ENCODE assay signal across 21 cellular contexts in the genomic region with DNA sequence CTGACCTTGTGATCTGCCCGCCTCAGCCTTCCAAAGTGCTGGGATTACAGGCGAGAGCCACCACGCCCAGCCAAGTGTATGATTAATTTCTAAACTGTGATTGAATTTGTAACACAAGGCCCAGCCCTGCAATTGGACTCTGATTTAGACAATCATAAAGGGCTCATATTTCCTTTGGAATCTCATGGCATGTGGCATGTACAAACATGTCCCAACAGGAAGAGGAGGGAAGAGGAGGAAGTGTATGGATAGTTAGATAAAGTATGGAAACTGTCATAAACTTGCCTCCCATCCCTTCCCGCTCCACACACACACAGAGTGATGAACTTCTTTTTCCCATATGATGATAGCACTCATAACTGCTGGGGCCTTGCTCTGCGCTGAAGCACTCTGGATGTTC. TPM values are rescaled to one million over a fixed set of nuclear protein-coding genes. Genes with fewer than 3 reads are reported as not detected.
DNase-seq lines count a peak whose midpoint lies in the region; ATAC-seq, FAIRE-seq and TF ChIP-seq lines count a peak whose summit lies in the region.
"Had no signal": no experiment of that assay in that cellular context is flagged by ENCODE, and none has a peak within 500 bp of the region (broad histone marks: within the 10 kb centered on the region; RNA-seq: fewer than 3 reads in every experiment).

No MANE protein-coding gene starts in this region.

- H2BK12ac ChIP-seq in H1 (ENCODE audit: low read depth, low read length), result no peak overlapping the region

- no peaks in the 10 kb centered on the region for H3K79me2 ChIP-seq in H1 (ENCODE audit: control insufficient read depth in 1 of 2, insufficient read depth in 2 of 2, low read length in 2 of 2)
- no peaks in the 10 kb centered on the region for H3K79me2 ChIP-seq in OCI-LY7 (ENCODE audit: insufficient read depth, low read depth, low read length)

- DNase-seq in MCF 10A (ENCODE audit: unreplicated experiment), result peak; percentile 67
- no peak for DNase-seq in breast epithelium (ENCODE audit: low spot score in 2 of 2)
- DNase-seq in H1 (ENCODE audit: low read depth in 1 of 2, low spot score in 2 of 2), result no peak
- DNase-seq in left lobe of liver (ENCODE audit: low spot score), result no peak
- DNase-seq in upper lobe of right lung, result no peak
- DNase-seq in NAMALWA (ENCODE audit: low spot score), result no peak
- DNase-seq in Peyer's patch, result no peak
- DNase-seq in OCI-LY7 (ENCODE audit: low spot score), result no peak
- DNase-seq: activated CD4-positive, alpha-beta T cell treated with anti-CD3 and anti-CD28 coated beads, Interleukin-2, amount 10 ng/mL, durations not matched to agents 7 days and 5 days; activated naive CD4-positive, alpha-beta T cell; C1 segment of cervical spinal cord; HCEC 1CT; NCI-H1694; NK-92 treated with Interleukin-12 subunit alpha and Interleukin-12 subunit beta, amount 100 ng/mL, for 24 hours; stimulated activated CD4-positive, alpha-beta T cell treated with anti-CD3 and anti-CD28 coated beads, Interleukin-15, amount 100 ng/mL, for 24 hours; stimulated activated naive CD4-positive, alpha-beta T cell; tibial artery had no signal

- no peaks in the 10 kb centered on the region for H3K79me1 ChIP-seq in H1 (ENCODE audit: low read depth, low read length)

- no peaks in the 10 kb centered on the region for H3K27me3 ChIP-seq in breast epithelium
- no peaks in the 10 kb centered on the region for H3K27me3 ChIP-seq in H1 (replicated peaks in 1 of 4; ENCODE audit: control insufficient read depth in 3 of 4, extremely low read depth in 1 of 4, insufficient read depth in 3 of 4, low read length in 3 of 4)
- no peaks in the 10 kb centered on the region for H3K27me3 ChIP-seq in upper lobe of right lung
- no peaks in the 10 kb centered on the region for H3K27me3 ChIP-seq in Peyer's patch
- H3K27me3 ChIP-seq: tibial artery had no signal

- peak overlapping the region; percentile 15; the same call in 1 of the 2 replicates for H2BK5ac ChIP-seq in H1 (ENCODE audit: low read depth, low read length)

- POLR2A ChIA-PET in MCF 10A (lab: Yijun Ruan, JAX), result interaction anchor here (1.1 kb wide), 1 partner anchor 29 kb away, joined by 3 read pairs; no protein-coding TSS in a partner anchor
- POLR2A ChIA-PET in H1 (lab: Charles Lee; ENCODE audit: partially characterized antibody), result no interaction called here
- POLR2A ChIA-PET in OCI-LY7 (lab: Charles Lee), result interaction anchor here (0.6 kb wide), 1 partner anchor 138 kb away, joined by 3 read pairs; no protein-coding TSS in a partner anchor

- H3K9ac ChIP-seq in H1 (replicated peaks in 1 of 4; ENCODE audit: extremely low read depth in 1 of 4, low read depth in 3 of 4, low read length in 3 of 4), result no peak overlapping the region

- H4K20me1 ChIP-seq in H1 (replicated peaks in 1 of 2; ENCODE audit: control insufficient read depth in 1 of 2, insufficient read depth in 2 of 2, low read length in 2 of 2), result no peaks in the 10 kb centered on the region
- no peaks in the 10 kb centered on the region for H4K20me1 ChIP-seq in OCI-LY7 (ENCODE audit: insufficient read depth, low read length)

- H3K14ac ChIP-seq in H1 (ENCODE audit: insufficient read length), result no peak overlapping the region

- no peak for TF ChIP-seq EP300 in H1 (IDR thresholded peaks at IDR 0.05; ENCODE audit: borderline replicate concordance in 1 of 2, low read depth in 2 of 2, low read length in 2 of 2)

- H2AFZ ChIP-seq in H1 (ENCODE audit: low read length), result no peak overlapping the region
- no peak overlapping the region for H2AFZ ChIP-seq in OCI-LY7 (ENCODE audit: low read length)

- FAIRE-seq in H1 (lab: Jason Lieb, UNC), result no peak
- FAIRE-seq: A204.1, G401.6 had no signal

- no peak overlapping the region for H4K5ac ChIP-seq in H1 (ENCODE audit: insufficient read length, low read depth, low read length)

- ATAC-seq in left lobe of liver, result peak; percentile 34
- peak; percentile 48 for ATAC-seq in upper lobe of right lung

- H3K23me2 ChIP-seq in H1 (ENCODE audit: low read depth, low read length), result no peaks in the 10 kb centered on the region

- H3K36me3 ChIP-seq in breast epithelium, result no peaks in the 10 kb centered on the region
- H3K36me3 ChIP-seq in H1 (ENCODE audit: control insufficient read depth in 2 of 4, insufficient read depth in 4 of 4, low read length in 3 of 4), result no peaks in the 10 kb centered on the region
- H3K36me3 ChIP-seq in upper lobe of right lung, result no peaks in the 10 kb centered on the region
- H3K36me3 ChIP-seq in Peyer's patch, result no peaks in the 10 kb centered on the region
- no peaks in the 10 kb centered on the region for H3K36me3 ChIP-seq in OCI-LY7 (ENCODE audit: insufficient read depth, low read length)
- H3K36me3 ChIP-seq: tibial artery had no signal

- peak overlapping the region; percentile 6 for H2BK120ac ChIP-seq in H1 (replicated peaks; ENCODE audit: low read depth, low read length)

- no peak overlapping the region for H3K23ac ChIP-seq in H1 (ENCODE audit: insufficient read length)

- no peak for TF ChIP-seq RAD21 in H1 (IDR thresholded peaks at IDR 0.05 in 1 of 2, conservative IDR thresholded peaks at IDR 0.05 in 1 of 2; ENCODE audit: low read depth in 2 of 2, low read length in 2 of 2)

- H2BK20ac ChIP-seq in H1 (ENCODE audit: low read length), result no peak overlapping the region

- no peak overlapping the region for H3K18ac ChIP-seq in H1 (ENCODE audit: extremely low read depth, low read length)

- no peak overlapping the region for H4K8ac ChIP-seq in H1 (ENCODE audit: extremely low read depth, insufficient read depth, low read length)

- H3K4ac ChIP-seq in H1 (replicated peaks; ENCODE audit: insufficient read length, low read depth, low read length), result no peak overlapping the region

- CTCF ChIA-PET in MCF 10A (lab: Yijun Ruan, JAX), result no interaction called here
- CTCF ChIA-PET in H1 (lab: Charles Lee; ENCODE audit: partially characterized antibody), result no interaction called here
- CTCF ChIA-PET in OCI-LY7 (lab: Charles Lee; ENCODE audit: unreplicated experiment), result no interaction called here

- H3K4me3 Mint-ChIP-seq in MCF 10A (ENCODE audit: unreplicated experiment), result no peak overlapping the region
- H3K4me3 Mint-ChIP-seq: activated CD4-positive, alpha-beta T cell treated with anti-CD3 and anti-CD28 coated beads, Interleukin-2, amount 10 ng/mL, durations not matched to agents 7 days and 5 days; memory B cell; neural crest cell had no signal

- peaks cover 15% of the 10 kb centered on the region for H3K4me1 Mint-ChIP-seq in MCF 10A (ENCODE audit: insufficient read depth, unreplicated experiment)
- H3K4me1 Mint-ChIP-seq: activated CD4-positive, alpha-beta T cell treated with anti-CD3 and anti-CD28 coated beads, Interleukin-2, amount 10 ng/mL, durations not matched to agents 7 days and 5 days; memory B cell had no signal

- H3K27ac ChIP-seq in breast epithelium (no peak overlapping the region), H1 (ENCODE audit: low read depth, low read length) (no peak overlapping the region), upper lobe of right lung (no peak overlapping the region), Peyer's patch (no peak overlapping the region), OCI-LY7 (ENCODE audit: low read depth, low read length, poor library complexity, severe bottlenecking) (no peak overlapping the region)
- H3K27ac ChIP-seq: tibial artery had no signal

- H2BK15ac ChIP-seq in H1 (ENCODE audit: low read length), result no peak overlapping the region

- H3K27me3 Mint-ChIP-seq in MCF 10A (ENCODE audit: insufficient read depth, unreplicated experiment), result no peaks in the 10 kb centered on the region

- no TSS peak for BruUV-seq in MCF 10A (replicated peaks; lab: Mats Ljungman, UMichigan)
- BruUV-seq in OCI-LY7 (replicated peaks; lab: Mats Ljungman, UMichigan), result no TSS peak

- WGBS in H1 (ENCODE audit: extremely low coverage in 1 of 2, insufficient coverage in 1 of 2, insufficient read length in 1 of 2, insufficient replicate concordance in 2 of 2, low coverage in 1 of 2, low lambda C conversion rate in 2 of 2, missing lambda C conversion rate in 1 of 2), 2 experiments, result 87% methylated on average over 5 of the region's 5 CpGs; no CpG with 5 or more reads in 1 of the 2 experiments

- H3K4me3 ChIP-seq in breast epithelium (no peak overlapping the region), H1 (ENCODE audit: extremely low read depth in 1 of 4, insufficient read depth in 2 of 4, low read depth in 3 of 4, low read length in 4 of 4) (no peak overlapping the region), upper lobe of right lung (no peak overlapping the region), Peyer's patch (no peak overlapping the region), OCI-LY7 (ENCODE audit: low read depth, low read length, poor library complexity, severe bottlenecking) (no peak overlapping the region)
- H3K4me3 ChIP-seq: tibial artery had no signal

- H3K9me3 ChIP-seq in breast epithelium, result no peaks in the 10 kb centered on the region
- H3K9me3 ChIP-seq in H1 (ENCODE audit: insufficient read depth in 2 of 2, low read depth in 1 of 2, low read length in 1 of 2), result no peaks in the 10 kb centered on the region
- no peaks in the 10 kb centered on the region for H3K9me3 ChIP-seq in upper lobe of right lung
- H3K9me3 ChIP-seq in Peyer's patch, result peaks cover 0 to 4% (median 0%) of the 10 kb centered on the region in 4 donors
- no peaks in the 10 kb centered on the region for H3K9me3 ChIP-seq in OCI-LY7 (ENCODE audit: low read length)
- H3K9me3 ChIP-seq: tibial artery had no signal

- H3K4me1 ChIP-seq in breast epithelium (no peaks in the 10 kb centered on the region), H1 (replicated peaks in 1 of 4; ENCODE audit: control insufficient read depth in 3 of 4, insufficient read depth in 4 of 4, low read length in 3 of 4) (0 out of 7 replicates have a peak, but pooled peaks cover 0 to 2% (median 0%) of the 10 kb centered on the region in 4 experiments), upper lobe of right lung (peaks cover 4% of the 10 kb centered on the region), Peyer's patch (no peaks in the 10 kb centered on the region), OCI-LY7 (ENCODE audit: insufficient read depth, low read length, poor library complexity, severe bottlenecking) (no peaks in the 10 kb centered on the region)
- H3K4me1 ChIP-seq: tibial artery had no signal

- intact Hi-C loops in MCF 10A (cut with micrococcal nuclease) (no loop called here), breast epithelium (cut with DNase I; ENCODE audit: low total_unique reads) (loop anchor here (5.0 kb wide), 1 partner anchor 1790 kb away; no protein-coding TSS in a partner anchor), upper lobe of right lung (cut with DNase I) (no loop called here), OCI-LY7 (cut with micrococcal nuclease; ENCODE audit: unreplicated experiment) (no loop called here)

- no peaks in the 10 kb centered on the region for H3K36me3 Mint-ChIP-seq in MCF 10A (ENCODE audit: insufficient read depth, unreplicated experiment)
- H3K36me3 Mint-ChIP-seq: memory B cell had no signal

- H3K27ac Mint-ChIP-seq in MCF 10A (ENCODE audit: low read depth, unreplicated experiment), result peak overlapping the region; percentile 85
- H3K27ac Mint-ChIP-seq: activated CD4-positive, alpha-beta T cell treated with anti-CD3 and anti-CD28 coated beads, Interleukin-2, amount 10 ng/mL, durations not matched to agents 7 days and 5 days; memory B cell had no signal

- H3K56ac ChIP-seq in H1 (replicated peaks; ENCODE audit: insufficient read length, low read depth, low read length), result no peak overlapping the region

- no peak for TF ChIP-seq CTCF in MCF 10A (IDR thresholded peaks at IDR 0.05; ENCODE audit: unreplicated experiment)
- no peak for TF ChIP-seq CTCF in breast epithelium (IDR thresholded peaks at IDR 0.05)
- no peak for TF ChIP-seq CTCF in H1 (IDR thresholded peaks at IDR 0.05; ENCODE audit: control extremely low read depth in 1 of 3, insufficient read depth in 1 of 3, low read depth in 1 of 3, low read length in 3 of 3)
- TF ChIP-seq CTCF in upper lobe of right lung (IDR thresholded peaks at IDR 0.05), result no peak
- no peak for TF ChIP-seq CTCF in Peyer's patch (IDR thresholded peaks at IDR 0.05)
- no peak for TF ChIP-seq CTCF in OCI-LY7 (conservative IDR thresholded peaks at IDR 0.05; ENCODE audit: low read length)

- H3K9me3 Mint-ChIP-seq in MCF 10A (ENCODE audit: unreplicated experiment), result no peaks in the 10 kb centered on the region

- no peak overlapping the region for H4K91ac ChIP-seq in H1 (replicated peaks; ENCODE audit: insufficient read length, low read length)

- H3K4me2 ChIP-seq in H1 (ENCODE audit: insufficient read depth in 1 of 2, low read depth in 2 of 2, low read length in 2 of 2) (no peak overlapping the region), OCI-LY7 (ENCODE audit: low read length) (no peak overlapping the region)

- H3K9me2 ChIP-seq in OCI-LY7 (ENCODE audit: insufficient read depth, low read length), result no peaks in the 10 kb centered on the region

- TF ChIP-seq POLR2A in breast epithelium (IDR thresholded peaks at IDR 0.05) (no peak), H1 (IDR thresholded peaks at IDR 0.05; ENCODE audit: control extremely low read depth in 1 of 2, low read depth in 2 of 2, low read length in 2 of 2) (no peak), Peyer's patch (IDR thresholded peaks at IDR 0.05) (no peak)

- no peak overlapping the region for H2AK5ac ChIP-seq in H1 (ENCODE audit: low read depth, low read length)

RNA-seq across cellular contexts. Expression of gene QKI, which starts 27.2 kb away (rescaled TPM):
- total RNA-seq in MCF 10A (2022) (272 and 295 TPM in 2 replicates), breast epithelium (100 to 1,000 TPM; 158 to 304 (median 172) TPM), left lobe of liver (45.2 TPM), upper lobe of right lung (234 TPM), Peyer's patch (100 to 1,000 TPM in 1 of 4 donors, 10 to 100 TPM in 2, 1 to 10 TPM in 1; 8.4 to 107 (median 37.1) TPM), OCI-LY7 (2022) (72.7 and 74.5 TPM in 2 replicates)
- 183 and 187 TPM in 2 replicates for total RNA-seq in H1 (2021; fragmentation: NEBNext Ultra II Directional; extraction: Animal tissue kit (Norgen Biotek cat#: 25700))
- polyA plus RNA-seq in H1 (2011; rRNA removed), result 181 and 192 TPM in 2 replicates
- 139 TPM for polyA plus RNA-seq in H1 (2011; cell fraction: cytosol; rRNA removed)
- 515 TPM for polyA plus RNA-seq in H1 (2011; cell fraction: nucleus; rRNA removed)
- 88.8 to 150 TPM (median 131 TPM) in 4 replicates for polyA plus RNA-seq in H1 (2012, experiment 1 of 2)
- polyA plus RNA-seq in H1 (2012, experiment 2 of 2), result 21.1 TPM
- 128 TPM for polyA plus RNA-seq in H1 (2013, experiment 1 of 2)
- 113 TPM for polyA plus RNA-seq in H1 (2013, experiment 2 of 2)
- polyA minus RNA-seq in H1 (2011; rRNA and poly(A)+ RNA removed), result 550 and 562 TPM in 2 replicates
- polyA minus RNA-seq in H1 (2011; cell fraction: cytosol; rRNA and poly(A)+ RNA removed), result 165 TPM
- polyA minus RNA-seq in H1 (2011; cell fraction: nucleus; rRNA and poly(A)+ RNA removed), result 460 TPM
- 54.4 and 55.4 TPM in 2 replicates for total RNA-seq in OCI-LY7 (2014; rRNA removed; shearing (Covaris generic))
